ENCODE assay signal across 17 cellular contexts in the genomic region with DNA sequence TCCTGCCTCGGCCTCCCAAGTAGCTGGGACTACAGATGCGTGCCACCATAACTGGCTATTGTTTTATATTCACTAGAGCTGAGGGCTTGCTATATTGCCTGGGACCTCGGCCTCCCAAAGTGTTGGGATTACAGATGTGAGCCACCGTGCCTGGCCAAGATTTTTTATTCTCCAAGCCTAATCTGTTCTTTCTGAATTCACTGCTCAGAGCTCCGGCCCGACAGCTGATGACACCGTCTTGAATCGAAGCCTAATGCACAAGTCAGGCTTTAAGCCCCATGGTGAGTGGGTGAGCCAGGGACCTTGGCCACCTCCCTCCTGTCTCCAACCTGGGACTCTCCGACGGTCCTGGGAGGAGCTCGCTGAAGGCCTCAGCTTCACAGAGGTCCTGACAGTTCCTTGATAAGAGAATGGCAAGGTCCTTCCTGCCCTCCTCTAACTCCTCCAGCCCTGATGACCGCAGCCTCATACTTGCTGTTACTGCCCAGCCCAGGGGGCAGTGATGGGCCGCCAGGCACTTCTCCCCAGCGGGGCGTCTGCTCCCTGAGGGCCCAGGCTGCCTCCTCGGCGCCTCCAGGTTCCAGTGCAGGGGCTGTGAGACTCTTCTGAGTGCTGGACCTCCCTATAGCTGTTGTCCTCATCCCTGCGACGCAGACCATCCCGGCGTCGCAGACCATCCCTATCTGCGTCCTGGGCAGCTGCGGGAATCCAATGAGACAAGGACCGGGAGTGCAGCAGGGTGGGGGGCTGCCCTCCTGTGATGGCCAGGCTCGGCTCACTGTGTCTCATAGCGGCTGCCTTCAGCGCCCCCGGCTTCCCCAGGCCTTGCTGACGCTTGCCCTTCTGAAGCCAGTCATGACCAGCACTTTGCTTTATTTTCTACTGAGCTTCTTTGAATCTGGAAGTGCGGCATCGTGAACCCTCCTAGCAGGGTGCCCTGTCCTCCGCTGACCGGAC.
DNase-seq lines count a peak whose midpoint lies in the region; ATAC-seq lines count a peak whose summit lies in the region.
"Had no signal": no experiment of that assay in that cellular context is flagged by ENCODE, and none has a peak within 500 bp of the region (broad histone marks: within the 10 kb centered on the region; RNA-seq: fewer than 3 reads in every experiment).

No MANE protein-coding gene starts in this region.

- intact Hi-C loops in cardiac septum (cut with DNase I) (no loop called here), Right ventricle myocardium superior (cut with DNase I) (no loop called here)

- in situ Hi-C loops in KBM-7 (cut with MboI; ENCODE audit: low pct_unique_long_range_greater_than_20kb, low sequenced_read_pairs) = no loop called here

- DNase-seq in cardiac septum (ENCODE audit: low spot score) (peak; percentile 50), Right ventricle myocardium superior (no peak), ecto neural progenitor cell (ENCODE audit: low spot score) (peak; percentile 41), mucosa of gallbladder (ENCODE audit: low spot score) (peak; percentile 4), ureter (ENCODE audit: low spot score) (peak; percentile 36), HK-2 (ENCODE audit: unreplicated experiment) (no peak), KBM-7 (no peak)
- DNase-seq: DMS 273 treated with DMSO at 0.1 percent for 48 hours, GF-D8, GM23248, NCI-H1092, NCI-H146, NCI-H2081, NCI-H510A, SHP77 had no signal

- ATAC-seq in Right ventricle myocardium superior (ENCODE audit: poor library complexity) (no peak), HG02588 (IDR thresholded peaks at IDR 0.05; ENCODE audit: unreplicated experiment) (no peak)
- ATAC-seq: HepG2 had no signal

Comparison
In these comparisons a context has a peak if more than half of its experiments do, and no peak if none do; other contexts are left out.
1. DNase-seq: peak in cardiac septum (single experiment), ecto neural progenitor cell (single experiment), mucosa of gallbladder (single experiment) and ureter (single experiment); none in Right ventricle myocardium superior (single experiment), HK-2 (single experiment) and KBM-7 (single experiment).